Comparison of ENCODE assay signal across 1 cellular context in the genomic region with DNA sequence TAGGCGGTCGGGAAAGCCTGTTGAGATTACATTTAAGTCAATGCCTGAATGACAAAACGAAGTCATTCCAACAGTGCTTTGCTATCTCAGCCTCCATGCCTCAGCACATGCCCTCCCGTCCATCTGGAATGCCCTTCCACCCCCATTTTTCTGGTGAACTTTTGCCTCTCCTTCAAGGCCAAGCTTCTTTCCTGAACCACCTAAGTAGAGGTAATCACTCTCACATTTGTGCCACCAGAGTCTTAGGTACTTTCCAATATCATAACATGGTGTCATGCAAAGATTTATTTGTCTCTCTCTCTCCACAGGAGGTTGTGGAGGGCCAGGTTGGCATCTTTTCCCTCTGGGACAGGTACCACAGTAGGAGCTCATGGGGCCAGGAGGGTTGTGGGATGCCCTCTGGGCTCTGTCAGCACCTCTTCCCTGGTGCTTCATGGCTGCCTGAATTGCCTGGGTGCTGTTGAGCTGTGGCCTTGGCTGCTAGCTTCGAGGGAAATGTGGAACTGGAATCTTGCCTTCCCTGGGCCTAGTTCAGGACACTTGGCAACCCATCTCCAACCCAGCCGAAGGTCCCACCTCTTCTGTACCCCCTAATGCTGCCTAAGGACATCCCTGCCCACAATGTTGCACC.
A peak's percentile ranks its signal among the peaks of the same experiment; 100 is the strongest.
TF ChIP-seq lines count a peak whose summit lies in the region.

No MANE protein-coding gene starts in this region.

TF ChIP-seq in H1, 55 proteins besides CTCF, POLR2A, EP300 and RAD21:
- TF ChIP-seq RNF2 (IDR thresholded peaks at IDR 0.05; ENCODE audit: borderline replicate concordance, low read depth, low read length, missing control alignments, poor library complexity, severe bottlenecking), result peak; percentile 25
- TF ChIP-seq TEAD4 (IDR thresholded peaks at IDR 0.05; ENCODE audit: low read depth, low read length), result peak; percentile 30; the same call in 1 of the 2 replicates
- TF ChIP-seq, protein P1, sequence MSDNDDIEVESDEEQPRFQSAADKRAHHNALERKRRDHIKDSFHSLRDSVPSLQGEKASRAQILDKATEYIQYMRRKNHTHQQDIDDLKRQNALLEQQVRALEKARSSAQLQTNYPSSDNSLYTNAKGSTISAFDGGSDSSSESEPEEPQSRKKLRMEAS (IDR thresholded peaks at IDR 0.05), result 0 out of 2 replicates have a peak, but pooled peaks have one; percentile 32
- peak; percentile 41; the same call in 1 of the 2 replicates for TF ChIP-seq SUZ12 (IDR thresholded peaks at IDR 0.05; ENCODE audit: low read length)
- TF ChIP-seq EZH2 (IDR thresholded peaks at IDR 0.05; ENCODE audit: low read depth, low read length, severe bottlenecking), result peak; percentile 65
- TF ChIP-seq SP1 (IDR thresholded peaks at IDR 0.05; ENCODE audit: low read depth, low read length), result peak; percentile 53; the same call in 1 of the 2 replicates
- no peak for TF ChIP-seq SIX5 (IDR thresholded peaks at IDR 0.05; ENCODE audit: low read depth, low read length)
- TF ChIP-seq ASH2L (IDR thresholded peaks at IDR 0.05; ENCODE audit: low read length), result no peak
TF ChIP-seq in H1: peak in this region for 6.
